ENCODE assay signal across 21 cellular contexts in the genomic region with DNA sequence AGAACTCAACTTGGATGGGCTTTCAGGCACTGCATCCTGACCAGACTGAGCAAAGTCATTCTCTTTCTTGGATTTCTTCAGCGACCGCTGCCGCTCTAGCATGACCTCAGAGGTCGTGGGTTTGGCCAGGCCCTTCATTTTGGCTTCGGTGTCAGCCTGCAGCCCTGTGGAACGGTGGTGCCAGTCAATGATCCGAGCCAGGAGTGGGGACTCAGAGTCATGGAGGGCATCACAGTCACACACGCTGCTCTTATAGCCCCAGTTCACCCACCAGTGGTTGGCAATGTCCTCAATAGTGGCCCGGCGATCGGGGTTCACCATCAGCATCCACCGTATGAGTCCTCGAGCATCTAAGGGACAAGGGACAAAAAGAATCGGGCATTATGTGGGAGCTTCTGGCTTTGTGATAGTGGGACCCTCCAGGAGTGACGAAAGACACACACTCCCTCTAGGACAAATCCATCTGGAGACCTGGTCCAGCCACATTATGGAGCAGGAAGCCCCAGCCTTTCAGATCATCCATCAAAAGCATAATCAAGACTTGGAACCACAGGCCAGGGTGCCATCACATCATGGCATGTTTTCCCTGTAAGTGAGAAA.
"Had no signal": no experiment of that assay in that cellular context is flagged by ENCODE, and none has a peak within 500 bp of the region (broad histone marks: within the 10 kb centered on the region; RNA-seq: fewer than 3 reads in every experiment).

No MANE protein-coding gene starts in this region.

- H3K9ac ChIP-seq: KMS-11, SK-N-SH had no signal

- H3K27ac ChIP-seq: HL-60, KMS-11, RWPE1 had no signal

- ATAC-seq: K562, Panc1, PC-3 had no signal

- H3K4me2 ChIP-seq: KMS-11, SK-N-SH had no signal

- H3K4me3 Mint-ChIP-seq: IgD-negative memory B cell had no signal

- H3K9me3 ChIP-seq: SK-N-SH had no signal

- H3K4me3 ChIP-seq: K562 had no signal

- DNase-seq: Kasumi-1, MM.1S, NCI-H1436, NCI-H187, NCI-H2081 treated with DMSO at 0.1 percent for 48 hours, NCI-H2171, NCI-H226, NCI-H446, NCI-H510A, NCI-H524 treated with DMSO at 0.1 percent for 48 hours, NCI-H69, NCI-H774, PC-3, SHP77, SK-N-SH had no signal

- H3K4me1 Mint-ChIP-seq: IgD-negative memory B cell had no signal
